In the genomic region with DNA sequence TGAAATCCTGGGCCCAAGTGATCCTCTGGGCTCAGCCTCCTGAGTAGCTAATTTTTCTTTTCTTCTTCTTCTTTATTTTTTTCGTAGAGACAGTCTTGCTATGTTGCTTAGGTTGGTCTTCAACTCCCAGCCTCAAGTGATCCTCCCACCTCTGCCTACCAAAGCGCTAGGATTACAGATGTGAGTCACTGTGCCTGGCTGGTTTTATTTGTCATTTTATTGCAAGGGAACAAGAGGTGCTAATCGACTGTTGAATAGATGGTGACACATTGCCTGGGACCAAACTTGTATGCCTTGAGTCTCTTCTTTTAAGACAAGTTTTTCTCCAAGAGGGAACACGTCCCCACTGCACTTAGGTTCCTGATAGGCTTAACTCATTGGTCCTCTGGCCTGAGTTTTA, we compare ENCODE assay signal across 17 cellular contexts. TPM values are rescaled to one million over a fixed set of nuclear protein-coding genes. Genes with fewer than 3 reads are reported as not detected.
DNase-seq lines count a peak whose midpoint lies in the region; FAIRE-seq and TF ChIP-seq lines count a peak whose summit lies in the region.
"Had no signal": no experiment of that assay in that cellular context is flagged by ENCODE, and none has a peak within 500 bp of the region (broad histone marks: within the 10 kb centered on the region; RNA-seq: fewer than 3 reads in every experiment).

No MANE protein-coding gene starts in this region.

- peak; percentile 66 for DNase-seq in GM23248
- DNase-seq in NB4 (ENCODE audit: low read depth) = peak; percentile 9
- peak in 16 of 61 donors; percentile 2 to 83 (median 34) for DNase-seq in caudate nucleus (lab: John Stamatoyannopoulos, UW)
- no peak for DNase-seq in nephron progenitor cell
- no peak for DNase-seq in medulla oblongata (ENCODE audit: extremely low spot score)
- no peak for DNase-seq in Karpas-422
- DNase-seq in spleen = no peak
- DNase-seq in GM12892 (ENCODE audit: insufficient read length) = no peak
- DNase-seq: lower lobe of right lung; naive thymus-derived CD8-positive, alpha-beta T cell; NK-92 treated with Interleukin-12 subunit alpha and Interleukin-12 subunit beta, amount 100 ng/mL, for 24 hours; T-cell had no signal

- intact Hi-C loops in spleen (cut with DNase I; ENCODE audit: low total_unique reads) = no loop called here

- no peaks in the 10 kb centered on the region for H3K79me2 ChIP-seq in GM23248 (ENCODE audit: insufficient read depth)
- H3K79me2 ChIP-seq in Karpas-422 (ENCODE audit: low read length) = no peaks in the 10 kb centered on the region

- H3K27ac Mint-ChIP-seq in nephron progenitor cell = peak overlapping the region; percentile 77
- H3K27ac Mint-ChIP-seq: activated T-helper 2 cell treated with anti-CD3 and anti-CD28 coated beads, Interferon-gamma antibody, Interleukin-2, Interleukin-4, amounts not matched to agents 10 μg/mL and 5 μg/mL and 100 μg/mL, durations not matched to agents 14 hours and 24 hours and 36 hours; T-cell had no signal

- peaks cover 48% of the 10 kb centered on the region for H3F3A ChIP-seq in GM23248 (ENCODE audit: insufficient read depth)

- peaks cover 58% of the 10 kb centered on the region for H3K4me1 Mint-ChIP-seq in nephron progenitor cell

- H3K27me3 Mint-ChIP-seq in nephron progenitor cell (ENCODE audit: low read depth, poor library complexity) = peaks cover 9% of the 10 kb centered on the region

- no peaks in the 10 kb centered on the region for H4K20me1 ChIP-seq in GM23248 (ENCODE audit: insufficient read depth)
- no peaks in the 10 kb centered on the region for H4K20me1 ChIP-seq in Karpas-422 (ENCODE audit: insufficient read depth, low read depth, low read length)

- no peaks in the 10 kb centered on the region for H3K9me2 ChIP-seq in GM23248 (ENCODE audit: insufficient read depth)
- H3K9me2 ChIP-seq in Karpas-422 (replicated peaks; ENCODE audit: insufficient read depth, low read length) = no peaks in the 10 kb centered on the region

- H3K4me3 Mint-ChIP-seq in nephron progenitor cell = peak overlapping the region; percentile 3
- H3K4me3 Mint-ChIP-seq: naive thymus-derived CD8-positive, alpha-beta T cell; T-cell had no signal

- WGBS in GM23248 (ENCODE audit: low coverage in 1 of 2, low lambda C conversion rate in 2 of 2, missing lambda C conversion rate in 2 of 2), 2 experiments = 30 to 35% methylated on average over 4 of the region's 4 CpGs
- 70 to 86% (median 75%) methylated on average over 4 of the region's 4 CpGs for WGBS in spleen, 5 donors

- H3K36me3 ChIP-seq in GM23248 (ENCODE audit: low read depth) (no peaks in the 10 kb centered on the region), Karpas-422 (ENCODE audit: insufficient read depth, low read length) (no peaks in the 10 kb centered on the region), spleen (no peaks in the 10 kb centered on the region)
- H3K36me3 ChIP-seq: colonic mucosa, gastroesophageal sphincter, lower lobe of right lung had no signal

- no peaks in the 10 kb centered on the region for H3K9me3 Mint-ChIP-seq in nephron progenitor cell
- H3K9me3 Mint-ChIP-seq: activated T-helper 2 cell treated with anti-CD3 and anti-CD28 coated beads, Interferon-gamma antibody, Interleukin-2, Interleukin-4, amounts not matched to agents 10 μg/mL and 5 μg/mL and 100 μg/mL, durations not matched to agents 14 hours and 24 hours and 36 hours; naive thymus-derived CD8-positive, alpha-beta T cell; T-cell had no signal

- H3K9me3 ChIP-seq in GM23248 (ENCODE audit: low read depth) (no peaks in the 10 kb centered on the region), Karpas-422 (ENCODE audit: low read length) (no peaks in the 10 kb centered on the region), spleen (no peaks in the 10 kb centered on the region)
- H3K9me3 ChIP-seq: colonic mucosa, gastroesophageal sphincter, lower lobe of right lung had no signal

- H3K4me2 ChIP-seq in GM23248 (ENCODE audit: unreplicated experiment) (peak overlapping the region; percentile 46), Karpas-422 (ENCODE audit: low read depth, low read length, poor library complexity, severe bottlenecking) (no peak overlapping the region)

- H3K4me3 ChIP-seq in GM23248 = no peak overlapping the region
- no peak overlapping the region for H3K4me3 ChIP-seq in NB4 (ENCODE audit: low read depth, low read length)
- H3K4me3 ChIP-seq in Karpas-422 (ENCODE audit: low read length) = no peak overlapping the region
- H3K4me3 ChIP-seq in spleen = no peak overlapping the region
- H3K4me3 ChIP-seq: colonic mucosa, gastroesophageal sphincter, lower lobe of right lung had no signal

- no peaks in the 10 kb centered on the region for H3K27me3 ChIP-seq in GM23248 (replicated peaks; ENCODE audit: insufficient read depth)
- H3K27me3 ChIP-seq in Karpas-422 (ENCODE audit: low read length) = no peaks in the 10 kb centered on the region
- peaks cover 0 to 38% (median 0%) of the 10 kb centered on the region in 7 donors for H3K27me3 ChIP-seq in spleen (replicated peaks in 1 of 7)
- H3K27me3 ChIP-seq: colonic mucosa had no signal

- no peak for FAIRE-seq in GM12892 (lab: Jason Lieb, UNC)

- in situ Hi-C loops in GM23248 (cut with MboI) = no loop called here

- TF ChIP-seq POLR2A in NB4 (IDR thresholded peaks at IDR 0.05; ENCODE audit: extremely low read depth, insufficient read length) = no peak
- no peak for TF ChIP-seq POLR2A in spleen (IDR thresholded peaks at IDR 0.05)
- no peak for TF ChIP-seq POLR2A in GM12892 (IDR thresholded peaks at IDR 0.05; ENCODE audit: low read depth, low read length)

- H3K27ac ChIP-seq in GM23248 (peak overlapping the region; percentile 51), caudate nucleus (ENCODE audit: low read depth, low read length) (peak overlapping the region; percentile 67), Karpas-422 (ENCODE audit: low read length) (no peak overlapping the region), spleen (no peak overlapping the region)
- H3K27ac ChIP-seq: colonic mucosa, gastroesophageal sphincter, lower lobe of right lung had no signal

- no peaks in the 10 kb centered on the region for H3K36me3 Mint-ChIP-seq in nephron progenitor cell (ENCODE audit: low read depth)
- H3K36me3 Mint-ChIP-seq: naive thymus-derived CD8-positive, alpha-beta T cell; T-cell had no signal

- H2AFZ ChIP-seq in GM23248 = no peak overlapping the region
- no peak overlapping the region for H2AFZ ChIP-seq in Karpas-422 (ENCODE audit: low read length)

- TF ChIP-seq CTCF in NB4 (IDR thresholded peaks at IDR 0.05; ENCODE audit: low read depth, low read length) = no peak
- TF ChIP-seq CTCF in nephron progenitor cell (IDR thresholded peaks at IDR 0.05) = no peak
- TF ChIP-seq CTCF in spleen (IDR thresholded peaks at IDR 0.05 in 8 of 11, conservative IDR thresholded peaks at IDR 0.05 in 3 of 11) = no peak

- H3K4me1 ChIP-seq in GM23248 (ENCODE audit: insufficient read depth) (peaks cover 52% of the 10 kb centered on the region), Karpas-422 (ENCODE audit: low read length) (no peaks in the 10 kb centered on the region), spleen (peaks cover 0 to 12% (median 0%) of the 10 kb centered on the region in 6 donors)
- H3K4me1 ChIP-seq: colonic mucosa had no signal

- H3K9ac ChIP-seq in GM23248 (no peak overlapping the region), Karpas-422 (ENCODE audit: low read length) (no peak overlapping the region)

RNA-seq across cellular contexts. Expression of gene KLHDC8A, which starts 20.0 kb away (rescaled TPM):
- total RNA-seq in GM23248 (2014; rRNA removed; shearing (Covaris generic)) = not detected in 2 replicates
- polyA plus RNA-seq in GM23248 (2016; fragmentation: Nextera tagmentation; extraction: Ambion mirVana) (0.08 TPM in 1 of 2 replicates, not detected in the other), spleen (under 1 TPM; 0.26 to 0.48 (median 0.39) TPM)
- total RNA-seq in Karpas-422 (2014; rRNA removed; shearing (Covaris generic); ENCODE audit: low replicate concordance) = not detected in 2 replicates
- 1 to 10 TPM in 1 of 7 donors, under 1 TPM in 3, not detected in 3; 0.17 to 2.8 (median 0.62) TPM for total RNA-seq in spleen
- polyA plus RNA-seq in GM12892 (2012; ENCODE audit: missing spikeins) = not detected
- total RNA-seq: activated T-helper 2 cell treated with anti-CD3 and anti-CD28 coated beads, Interferon-gamma antibody, Interleukin-2, Interleukin-4, amounts not matched to agents 10 μg/mL and 5 μg/mL and 100 μg/mL, durations not matched to agents 14 hours and 24 hours and 36 hours; Calu3; naive thymus-derived CD8-positive, alpha-beta T cell had no signal
- polyA plus RNA-seq: naive thymus-derived CD8-positive, alpha-beta T cell had no signal

RNA-seq across cellular contexts. Expression of gene LEMD1, which starts 45.1 kb away (rescaled TPM):
- not detected in 2 replicates for total RNA-seq in GM23248 (2014; rRNA removed; shearing (Covaris generic))
- polyA plus RNA-seq in GM23248 (2016; fragmentation: Nextera tagmentation; extraction: Ambion mirVana) (not detected in 2 replicates), spleen (not detected)
- not detected in 2 replicates for total RNA-seq in Karpas-422 (2014; rRNA removed; shearing (Covaris generic); ENCODE audit: low replicate concordance)
- total RNA-seq in spleen = not detected
- not detected for polyA plus RNA-seq in GM12892 (2012; ENCODE audit: missing spikeins)
- total RNA-seq: activated T-helper 2 cell treated with anti-CD3 and anti-CD28 coated beads, Interferon-gamma antibody, Interleukin-2, Interleukin-4, amounts not matched to agents 10 μg/mL and 5 μg/mL and 100 μg/mL, durations not matched to agents 14 hours and 24 hours and 36 hours; gastroesophageal sphincter; lower lobe of right lung; naive thymus-derived CD8-positive, alpha-beta T cell; posterior vena cava had no signal
- polyA plus RNA-seq: naive thymus-derived CD8-positive, alpha-beta T cell had no signal

RNA-seq across cellular contexts. Expression of gene NUAK2, which starts 55.2 kb away (rescaled TPM):
- total RNA-seq in GM23248 (2014; rRNA removed; shearing (Covaris generic)) = 3.0 and 4.4 TPM in 2 replicates
- polyA plus RNA-seq in GM23248 (2016; fragmentation: Nextera tagmentation; extraction: Ambion mirVana) (3.7 and 3.8 TPM in 2 replicates), spleen (1 to 10 TPM; 5.7 to 6.6 (median 5.8) TPM)
- total RNA-seq in Karpas-422 (2014; rRNA removed; shearing (Covaris generic); ENCODE audit: low replicate concordance) = 1.4 TPM in 2 replicates
- 10 to 100 TPM in 6 of 7 donors, 1 to 10 TPM in 1; 9.3 to 32.7 (median 20.0) TPM for total RNA-seq in spleen
- polyA plus RNA-seq in GM12892 (2012; ENCODE audit: missing spikeins) = 1.4 TPM

Comparison
In these comparisons a context has a peak if more than half of its experiments do, and no peak if none do; other contexts are left out.
1. DNase-seq: peak in GM23248 (single experiment) and NB4 (single experiment); none in nephron progenitor cell (single experiment), medulla oblongata (single experiment), Karpas-422 (single experiment), spleen (single experiment) and GM12892 (single experiment).
2. H3K27ac ChIP-seq: peak in GM23248 (single experiment) and caudate nucleus (single experiment); none in Karpas-422 (single experiment) and spleen (0 of 8).